In genomic region chr20:51153867-51154707, GRCh38 we compare ENCODE assay signal across 25 cellular contexts.
DNase-seq lines count a peak whose midpoint lies in the region; ATAC-seq, FAIRE-seq and TF ChIP-seq lines count a peak whose summit lies in the region.
"Had no signal": no experiment of that assay in that cellular context is flagged by ENCODE, and none has a peak within 500 bp of the region (broad histone marks: within the 10 kb centered on the region; RNA-seq: fewer than 3 reads in every experiment).

No MANE protein-coding gene starts in this region.

- H3K4me3 ChIP-seq in RWPE2 (ENCODE audit: severe bottlenecking): no peak overlapping the region
- H3K4me3 ChIP-seq: BLaER1 treated with 17β-estradiol and CSF1 and Interleukin-3, amounts not matched to agents 10 nM and 100 nM; Peyer's patch; SJSA1 had no signal

- no peak for TF ChIP-seq CTCF in RWPE2 (IDR thresholded peaks at IDR 0.05; ENCODE audit: poor library complexity, severe bottlenecking)

- no peaks in the 10 kb centered on the region for H3K9me3 ChIP-seq in RWPE2 (ENCODE audit: severe bottlenecking)
- H3K9me3 ChIP-seq: BLaER1 treated with 17β-estradiol and CSF1 and Interleukin-3, amounts not matched to agents 10 nM and 100 nM; Caco-2; Peyer's patch; SJSA1 had no signal

- H3K27ac ChIP-seq in RWPE2 (ENCODE audit: poor library complexity, severe bottlenecking): no peak overlapping the region
- H3K27ac ChIP-seq: 22Rv1; BLaER1 treated with 17β-estradiol and CSF1 and Interleukin-3, amounts not matched to agents 10 nM and 100 nM; HL-60; KMS-11; Peyer's patch; SJSA1 had no signal

- DNase-seq in NCI-H2171 treated with DMSO at 0.1 percent for 48 hours (lab: John Stamatoyannopoulos, UW) (peak; percentile 44), NCI-H2171 (lab: John Stamatoyannopoulos, UW) (no peak), RWPE2 (ENCODE audit: low spot score) (peak; percentile 59), left lobe of liver (ENCODE audit: low spot score) (peak; percentile 35), urothelium cell line (ENCODE audit: low spot score) (no peak), islet precursor cell (no peak)
- DNase-seq: ACHN; Caco-2; CD4-positive, alpha-beta memory T cell; DMS53; EL; NCI-H1105; NCI-H146; NCI-H2081; NCI-H82; Peyer's patch had no signal

- H3K36me3 ChIP-seq in RWPE2 (ENCODE audit: low read depth): no peaks in the 10 kb centered on the region
- H3K36me3 ChIP-seq: BLaER1 treated with 17β-estradiol and CSF1 and Interleukin-3, amounts not matched to agents 10 nM and 100 nM; Peyer's patch; SJSA1 had no signal

- ATAC-seq in RWPE2 (ENCODE audit: low read depth) (0 out of 3 replicates have a peak, but pooled peaks have one; percentile 11), left lobe of liver (no peak), HG02852 (IDR thresholded peaks at IDR 0.05; ENCODE audit: unreplicated experiment) (no peak), HG02588 (IDR thresholded peaks at IDR 0.05; ENCODE audit: unreplicated experiment) (no peak)
- ATAC-seq: Right ventricle myocardium inferior had no signal

- H3K27me3 ChIP-seq in RWPE2 (ENCODE audit: insufficient read depth, poor library complexity, severe bottlenecking): peaks cover 17% of the 10 kb centered on the region
- H3K27me3 ChIP-seq: BLaER1 treated with 17β-estradiol and CSF1 and Interleukin-3, amounts not matched to agents 10 nM and 100 nM; Peyer's patch had no signal

- FAIRE-seq in urothelium cell line (lab: Jason Lieb, UNC): peak; percentile 67
- FAIRE-seq: H54 had no signal

- H3K4me1 ChIP-seq in RWPE2 (ENCODE audit: insufficient read depth, poor library complexity, severe bottlenecking): no peaks in the 10 kb centered on the region
- H3K4me1 ChIP-seq: Caco-2, Peyer's patch, SJSA1 had no signal

Comparison
In these comparisons a context has a peak if more than half of its experiments do, and no peak if none do; other contexts are left out.
1. DNase-seq: peak in NCI-H2171 treated with DMSO at 0.1 percent for 48 hours (single experiment), RWPE2 (single experiment) and left lobe of liver (single experiment); none in NCI-H2171 (single experiment), urothelium cell line (single experiment) and islet precursor cell (single experiment).